ENCODE assay signal across 1 cellular context in genomic region chr1:248810000-248810726, GRCh38.
A peak's percentile ranks its signal among the peaks of the same experiment; 100 is the strongest.
TF ChIP-seq lines count a peak whose summit lies in the region.

No MANE protein-coding gene starts in this region.

TF ChIP-seq in HepG2, 621 proteins besides CTCF, POLR2A, EP300 and RAD21:
- no peak for TF ChIP-seq ZNF552 (CRISPR knock-in tag; IDR thresholded peaks at IDR 0.05; ENCODE audit: borderline replicate concordance)
- no peak for TF ChIP-seq TCF7 (IDR thresholded peaks at IDR 0.05; ENCODE audit: low read depth)
- no peak for TF ChIP-seq GZF1 (CRISPR knock-in tag; IDR thresholded peaks at IDR 0.05)
- TF ChIP-seq TBL1XR1 (IDR thresholded peaks at IDR 0.05; ENCODE audit: borderline replicate concordance, low read length, partially characterized antibody): no peak
- no peak for TF ChIP-seq FOSL1 (CRISPR knock-in tag; IDR thresholded peaks at IDR 0.05; ENCODE audit: borderline replicate concordance)
- TF ChIP-seq RBM22 (optimal IDR thresholded peaks at IDR 0.05; ENCODE audit: low read length): peak; percentile 23
- no peak for TF ChIP-seq MTF1 (CRISPR knock-in tag; IDR thresholded peaks at IDR 0.05)
- no peak for TF ChIP-seq ZBTB7A (CRISPR knock-in tag; IDR thresholded peaks at IDR 0.05)
- TF ChIP-seq PRDM10 (CRISPR knock-in tag; IDR thresholded peaks at IDR 0.05; ENCODE audit: low read depth): no peak
- TF ChIP-seq AGO2 (optimal IDR thresholded peaks at IDR 0.05; ENCODE audit: low read depth, low read length): peak; percentile 33
- no peak for TF ChIP-seq ISX (CRISPR knock-in tag; conservative IDR thresholded peaks at IDR 0.05)
